8 cellular contexts compared by ENCODE assay signal in genomic region chr20:45969712-45970634, GRCh38. TPM values are rescaled to one million over a fixed set of nuclear protein-coding genes. Genes with fewer than 3 reads are reported as not detected.
DNase-seq lines count a peak whose midpoint lies in the region; ATAC-seq and TF ChIP-seq lines count a peak whose summit lies in the region.

No MANE protein-coding gene starts in this region.

- peaks cover 7% of the 10 kb centered on the region for H3K4me1 Mint-ChIP-seq in glutamatergic neuron (ENCODE audit: low read depth, unreplicated experiment)

- no peak for ATAC-seq in activated naive CD4-positive, alpha-beta T cell treated with anti-CD3 and anti-CD28 coated beads, Interleukin-2, amount 50 U/mL, for 72 hours
- no peak for ATAC-seq in HG03135 (IDR thresholded peaks at IDR 0.05; ENCODE audit: unreplicated experiment)

- DNase-seq in Ammon's horn (ENCODE audit: low spot score) (peak; percentile 60), NCI-H460 (ENCODE audit: extremely low read depth, low read depth) (peak; percentile 58), glutamatergic neuron (no peak), renal cortical epithelial cell (ENCODE audit: low read depth) (peak; percentile 65), activated gamma-delta T cell treated with Interleukin-2 at 50 U/mL for 16 hours (no peak)
- peak in 1 of 2 donors; percentile 56 for DNase-seq in activated naive CD4-positive, alpha-beta T cell treated with anti-CD3 and anti-CD28 coated beads, Interleukin-2, amount 50 U/mL, for 72 hours (ENCODE audit: low spot score in 2 of 2)

- peaks cover 11 to 29% of the 10 kb centered on the region in 2 donors for H3K36me3 Mint-ChIP-seq in activated naive CD4-positive, alpha-beta T cell treated with anti-CD3 and anti-CD28 coated beads, Interleukin-2, amount 50 U/mL, for 72 hours
- H3K36me3 Mint-ChIP-seq in glutamatergic neuron (ENCODE audit: unreplicated experiment), result no peaks in the 10 kb centered on the region

- H3K4me3 Mint-ChIP-seq in glutamatergic neuron (ENCODE audit: unreplicated experiment), result peak overlapping the region; percentile 79

- peak overlapping the region; percentile 91 to 97 for H3K27ac Mint-ChIP-seq in activated naive CD4-positive, alpha-beta T cell treated with anti-CD3 and anti-CD28 coated beads, Interleukin-2, amount 50 U/mL, for 72 hours
- H3K27ac Mint-ChIP-seq in glutamatergic neuron (ENCODE audit: unreplicated experiment), result peak overlapping the region; percentile 49

- H3K9me3 Mint-ChIP-seq in activated naive CD4-positive, alpha-beta T cell treated with anti-CD3 and anti-CD28 coated beads, Interleukin-2, amount 50 U/mL, for 72 hours, result peaks cover 0 to 4% of the 10 kb centered on the region in 2 donors
- H3K9me3 Mint-ChIP-seq in glutamatergic neuron (ENCODE audit: unreplicated experiment), result peaks cover 9% of the 10 kb centered on the region

- peaks cover 7% of the 10 kb centered on the region for H3K27me3 Mint-ChIP-seq in glutamatergic neuron (ENCODE audit: unreplicated experiment)

- TF ChIP-seq CTCF in GM12874 (IDR thresholded peaks at IDR 0.05; ENCODE audit: insufficient read depth, low read depth, low read length) (peak; percentile 65), glutamatergic neuron (IDR thresholded peaks at IDR 0.05; ENCODE audit: partially characterized antibody, unreplicated experiment) (peak; percentile 69)

RNA-seq across cellular contexts. Expression of gene ZNF335, which starts 2.0 kb away (rescaled TPM):
- 13.8 and 16.3 TPM in 2 replicates for total RNA-seq in NCI-H460 (2014; rRNA removed; shearing (Covaris generic))
- polyA plus RNA-seq in NCI-H460 (2014; cell fraction: nucleus; rRNA removed), result 38.7 and 43.6 TPM in 2 replicates
- 10 to 100 TPM; 31.0 to 62.6 TPM for total RNA-seq in activated naive CD4-positive, alpha-beta T cell treated with anti-CD3 and anti-CD28 coated beads, Interleukin-2, amount 50 U/mL, for 72 hours
- total RNA-seq in glutamatergic neuron (ENCODE audit: unreplicated experiment) (23.1 TPM), renal cortical epithelial cell (11.1 and 16.1 TPM in 2 replicates)

RNA-seq across cellular contexts. Expression of gene PCIF1, which starts 35.5 kb away (rescaled TPM):
- 10.7 and 13.2 TPM in 2 replicates for total RNA-seq in NCI-H460 (2014; rRNA removed; shearing (Covaris generic))
- 6.3 and 8.9 TPM in 2 replicates for polyA plus RNA-seq in NCI-H460 (2014; cell fraction: nucleus; rRNA removed)
- 10 to 100 TPM; 31.8 to 51.0 TPM for total RNA-seq in activated naive CD4-positive, alpha-beta T cell treated with anti-CD3 and anti-CD28 coated beads, Interleukin-2, amount 50 U/mL, for 72 hours
- total RNA-seq in glutamatergic neuron (ENCODE audit: unreplicated experiment) (37.6 TPM), renal cortical epithelial cell (7.1 and 19.4 TPM in 2 replicates)

RNA-seq across cellular contexts. Expression of gene MMP9, which starts 38.7 kb away (rescaled TPM):
- total RNA-seq in NCI-H460 (2014; rRNA removed; shearing (Covaris generic)), result not detected in 2 replicates
- polyA plus RNA-seq in NCI-H460 (2014; cell fraction: nucleus; rRNA removed), result not detected in 2 replicates
- total RNA-seq in activated naive CD4-positive, alpha-beta T cell treated with anti-CD3 and anti-CD28 coated beads, Interleukin-2, amount 50 U/mL, for 72 hours, result under 1 TPM in 1 of 2 donors, not detected in 1; 0.10 TPM
- total RNA-seq in glutamatergic neuron (ENCODE audit: unreplicated experiment) (0.17 TPM), renal cortical epithelial cell (0.87 TPM in 1 of 2 replicates, not detected in the other)

RNA-seq across cellular contexts. Expression of gene PLTP, which starts 58.0 kb away (rescaled TPM):
- total RNA-seq in NCI-H460 (2014; rRNA removed; shearing (Covaris generic)), result 116 and 122 TPM in 2 replicates
- polyA plus RNA-seq in NCI-H460 (2014; cell fraction: nucleus; rRNA removed), result 66.0 and 66.3 TPM in 2 replicates
- 10 to 100 TPM; 11.0 to 12.9 TPM for total RNA-seq in activated naive CD4-positive, alpha-beta T cell treated with anti-CD3 and anti-CD28 coated beads, Interleukin-2, amount 50 U/mL, for 72 hours
- total RNA-seq in glutamatergic neuron (ENCODE audit: unreplicated experiment) (29.7 TPM), renal cortical epithelial cell (10.4 and 32.1 TPM in 2 replicates)

RNA-seq across cellular contexts. Expression of gene SLC12A5, which starts 59.0 kb away (rescaled TPM):
- total RNA-seq in NCI-H460 (2014; rRNA removed; shearing (Covaris generic)), result not detected in 2 replicates
- 0.28 TPM in 1 of 2 replicates, not detected in the other for polyA plus RNA-seq in NCI-H460 (2014; cell fraction: nucleus; rRNA removed)
- under 1 TPM; 0.34 to 0.66 TPM for total RNA-seq in activated naive CD4-positive, alpha-beta T cell treated with anti-CD3 and anti-CD28 coated beads, Interleukin-2, amount 50 U/mL, for 72 hours
- total RNA-seq in glutamatergic neuron (ENCODE audit: unreplicated experiment) (10.4 TPM), renal cortical epithelial cell (0.17 and 0.55 TPM in 2 replicates)

Comparison
In these comparisons a context has a peak if more than half of its experiments do, and no peak if none do; other contexts are left out.
1. DNase-seq: peak in Ammon's horn (single experiment), NCI-H460 (single experiment) and renal cortical epithelial cell (single experiment); none in glutamatergic neuron (single experiment) and activated gamma-delta T cell treated with Interleukin-2 at 50 U/mL for 16 hours (single experiment).